ENCODE assay signal across 8 cellular contexts in the genomic region with DNA sequence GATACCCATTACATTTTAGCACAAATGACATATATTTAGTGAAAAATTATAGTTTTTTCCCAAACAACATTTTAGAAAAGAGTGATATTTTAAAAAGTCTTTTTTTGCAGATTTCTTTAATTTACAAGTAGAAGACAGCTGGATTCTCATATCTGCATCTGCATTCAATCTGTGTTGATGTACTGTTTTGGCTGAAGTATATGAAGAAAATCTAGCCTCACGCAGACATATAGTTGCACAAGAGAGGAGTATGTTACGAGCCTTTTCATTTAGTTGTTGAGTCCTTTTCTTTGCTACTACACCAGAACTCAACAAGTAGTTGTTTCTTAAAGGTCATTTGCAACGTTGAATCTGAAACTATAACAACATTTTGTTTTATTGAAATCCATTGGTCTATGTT.
"Had no signal": no experiment of that assay in that cellular context is flagged by ENCODE, and none has a peak within 500 bp of the region (broad histone marks: within the 10 kb centered on the region; RNA-seq: fewer than 3 reads in every experiment).

No MANE protein-coding gene starts in this region.

- H3K9ac ChIP-seq: GM23248 had no signal

- H3K4me1 ChIP-seq: HAP-1 had no signal

- H3K9me3 Mint-ChIP-seq: HFFc6, IgD-negative memory B cell had no signal

- H3K36me3 ChIP-seq: HAP-1 had no signal

- DNase-seq: GOT3, H7, HFFc6 had no signal

- FAIRE-seq: HepG2 had no signal

- H3K4me3 ChIP-seq: GM23248, HAP-1 had no signal

- H3K9me3 ChIP-seq: HAP-1 had no signal

- H3K27ac ChIP-seq: HL-60 had no signal

- H3K4me3 Mint-ChIP-seq: HFFc6, IgD-negative memory B cell had no signal
